Comparison of ENCODE assay signal across 2 cellular contexts in genomic region chr20:34582911-34583310, GRCh38.
TF ChIP-seq lines count a peak whose summit lies in the region.

No MANE protein-coding gene starts in this region.

TF ChIP-seq in HepG2, 621 proteins besides CTCF, POLR2A, EP300 and RAD21 (continues in another document):
- 0 out of 2 replicates have a peak, but pooled peaks have one; percentile 16 for TF ChIP-seq ZNF629 (CRISPR knock-in tag; conservative IDR thresholded peaks at IDR 0.05)
- no peak for TF ChIP-seq ZNF432 (CRISPR knock-in tag; IDR thresholded peaks at IDR 0.05; ENCODE audit: borderline replicate concordance)
- TF ChIP-seq ZNF546 (CRISPR knock-in tag; conservative IDR thresholded peaks at IDR 0.05) = no peak
- TF ChIP-seq FOSL2 (CRISPR knock-in tag; IDR thresholded peaks at IDR 0.05) = peak; percentile 82
- no peak for TF ChIP-seq KDM3A (CRISPR knock-in tag; IDR thresholded peaks at IDR 0.05; ENCODE audit: low read depth)
- TF ChIP-seq GLMP (CRISPR knock-in tag; IDR thresholded peaks at IDR 0.05; ENCODE audit: borderline replicate concordance) = no peak
- no peak for TF ChIP-seq ZNF335 (CRISPR knock-in tag; IDR thresholded peaks at IDR 0.05)
- no peak for TF ChIP-seq HNF4A (CRISPR knock-in tag; IDR thresholded peaks at IDR 0.05)
- TF ChIP-seq MTERF4 (CRISPR knock-in tag; IDR thresholded peaks at IDR 0.05) = no peak
- no peak for TF ChIP-seq TFE3 (CRISPR knock-in tag; IDR thresholded peaks at IDR 0.05)
- TF ChIP-seq GABPA (IDR thresholded peaks at IDR 0.05; ENCODE audit: low read depth, low read length) = no peak
- no peak for TF ChIP-seq GABPA (CRISPR knock-in tag; IDR thresholded peaks at IDR 0.05; ENCODE audit: low read depth)
- TF ChIP-seq ATAD3A (CRISPR knock-in tag; IDR thresholded peaks at IDR 0.05) = no peak
- TF ChIP-seq ZNF337 (CRISPR knock-in tag; IDR thresholded peaks at IDR 0.05; ENCODE audit: borderline replicate concordance, low read depth) = no peak
- TF ChIP-seq ZNF562 (CRISPR knock-in tag; IDR thresholded peaks at IDR 0.05; ENCODE audit: borderline replicate concordance) = no peak
- TF ChIP-seq REPIN1 (CRISPR knock-in tag; IDR thresholded peaks at IDR 0.05; ENCODE audit: borderline replicate concordance, low read depth) = no peak
- TF ChIP-seq KDM2A (CRISPR knock-in tag; IDR thresholded peaks at IDR 0.05; ENCODE audit: borderline replicate concordance, low read depth) = no peak
- TF ChIP-seq NR2F1 (CRISPR knock-in tag; IDR thresholded peaks at IDR 0.05) = 0 out of 4 replicates have a peak, but pooled peaks have one; percentile 38 to 59
- TF ChIP-seq ZNF773 (CRISPR knock-in tag; IDR thresholded peaks at IDR 0.05; ENCODE audit: borderline replicate concordance) = no peak
- no peak for TF ChIP-seq ZNF260 (CRISPR knock-in tag; IDR thresholded peaks at IDR 0.05; ENCODE audit: borderline replicate concordance, low read depth)
- no peak for TF ChIP-seq ZNF709 (CRISPR knock-in tag; IDR thresholded peaks at IDR 0.05)
- no peak for TF ChIP-seq ZFP82 (CRISPR knock-in tag; IDR thresholded peaks at IDR 0.05; ENCODE audit: borderline replicate concordance)
- no peak for TF ChIP-seq THAP7 (CRISPR knock-in tag; IDR thresholded peaks at IDR 0.05)
- no peak for TF ChIP-seq ZNF660 (CRISPR knock-in tag; IDR thresholded peaks at IDR 0.05; ENCODE audit: borderline replicate concordance, low read depth)
- no peak for TF ChIP-seq RAD51 (IDR thresholded peaks at IDR 0.05; ENCODE audit: borderline replicate concordance)
- no peak for TF ChIP-seq TFAP4 (IDR thresholded peaks at IDR 0.05; ENCODE audit: borderline replicate concordance, low read depth)
- TF ChIP-seq SOX13 (IDR thresholded peaks at IDR 0.05) = no peak
- TF ChIP-seq SOX13 (CRISPR knock-in tag; conservative IDR thresholded peaks at IDR 0.05 in 1 of 2, IDR thresholded peaks at IDR 0.05 in 1 of 2) = peak in 1 of 2 experiments; percentile 14; a peak in 1 of 4 replicates
- no peak for TF ChIP-seq ZNF253 (CRISPR knock-in tag; IDR thresholded peaks at IDR 0.05; ENCODE audit: borderline replicate concordance)
- no peak for TF ChIP-seq SRF (IDR thresholded peaks at IDR 0.05; ENCODE audit: low read depth, low read length)
- no peak for TF ChIP-seq NKX3-1 (CRISPR knock-in tag; IDR thresholded peaks at IDR 0.05)
- no peak for TF ChIP-seq LCORL (IDR thresholded peaks at IDR 0.05)
- TF ChIP-seq LCORL (CRISPR knock-in tag; IDR thresholded peaks at IDR 0.05) = no peak
- TF ChIP-seq ZNF713 (CRISPR knock-in tag; IDR thresholded peaks at IDR 0.05) = no peak
- TF ChIP-seq JUND (CRISPR knock-in tag; IDR thresholded peaks at IDR 0.05) = peak; percentile 27; the same call in 1 of the 2 replicates

TF ChIP-seq in GM12878, 131 proteins besides CTCF, POLR2A, EP300 and RAD21:
- 0 out of 2 replicates have a peak, but pooled peaks have one; percentile 14 for TF ChIP-seq NR2F1 (conservative IDR thresholded peaks at IDR 0.05)
- no peak for TF ChIP-seq NR2C1 (IDR thresholded peaks at IDR 0.05)
